In genomic region chr1:156767101-156767878, GRCh38 we compare ENCODE assay signal across 8 cellular contexts. TPM values are rescaled to one million over a fixed set of nuclear protein-coding genes. Genes with fewer than 3 reads are reported as not detected.
DNase-seq lines count a peak whose midpoint lies in the region; ATAC-seq and TF ChIP-seq lines count a peak whose summit lies in the region.

PRCC (plus strand) TSS chr1:156767535; CDS start chr1:156767772, 237 bp downstream.

- H3K4me3 ChIP-seq in ascending aorta (peak within 1 kb of the TSS; percentile 78 to 97), right cardiac atrium (ENCODE audit: low read length) (peak within 1 kb of the TSS; percentile 96), vagina (peak within 1 kb of the TSS; percentile 85 to 89)

- no peaks in the 10 kb centered on the region for H3K27me3 ChIP-seq in ascending aorta
- no peaks in the 10 kb centered on the region for H3K27me3 ChIP-seq in right cardiac atrium (ENCODE audit: control insufficient read depth, insufficient read depth)
- no peaks in the 10 kb centered on the region for H3K27me3 ChIP-seq in vagina

- H3K27ac ChIP-seq in ascending aorta (peak within 1 kb of the TSS; percentile 90 to 96), right cardiac atrium (ENCODE audit: low read length) (peak within 1 kb of the TSS; percentile 93), vagina (peak within 1 kb of the TSS; percentile 85)

- peak; percentile 92 for ATAC-seq in HG02885 (IDR thresholded peaks at IDR 0.05; ENCODE audit: poor library complexity, unreplicated experiment)
- ATAC-seq in right cardiac atrium, result peak; percentile 97 to 98

- H3K4me1 ChIP-seq in ascending aorta (peaks cover 0 to 28% of the 10 kb centered on the region in 2 donors), right cardiac atrium (ENCODE audit: control insufficient read depth, insufficient read depth, low read length) (peaks cover 2% of the 10 kb centered on the region), vagina (peaks cover 53% of the 10 kb centered on the region)

- H3K9me3 ChIP-seq in ascending aorta, result no peaks in the 10 kb centered on the region
- H3K9me3 ChIP-seq in right cardiac atrium (ENCODE audit: control insufficient read depth, low read length), result no peaks in the 10 kb centered on the region
- no peaks in the 10 kb centered on the region for H3K9me3 ChIP-seq in vagina

- intact Hi-C loops in ascending aorta (cut with DNase I), result loop anchor here (1.0 to 10.0 kb wide), 6 partner anchors 16 to 428 kb away; partner anchors contain the start of genes CCT3, CRABP2, ETV3 and HDGF
- intact Hi-C loops in right cardiac atrium (cut with DNase I), result no loop called here
- intact Hi-C loops in vagina (cut with DNase I), result no loop called here

- peak; percentile 56 for TF ChIP-seq POLR2A in GM15510 (IDR thresholded peaks at IDR 0.05; ENCODE audit: borderline replicate concordance, extremely low read depth, insufficient read length)
- peak in 1 of 2 donors; percentile 49 for TF ChIP-seq POLR2A in vagina (IDR thresholded peaks at IDR 0.05)

- WGBS in right cardiac atrium, result under 1% methylated on average over 50 of the region's 50 CpGs

- TF ChIP-seq CTCF in ascending aorta (IDR thresholded peaks at IDR 0.05) (no peak), vagina (IDR thresholded peaks at IDR 0.05) (no peak)

- H3K36me3 ChIP-seq in ascending aorta, result no peaks in the 10 kb centered on the region
- peaks cover 0 to 9% of the 10 kb centered on the region in 2 donors for H3K36me3 ChIP-seq in vagina

- peak; percentile 100 for DNase-seq in NCI-H1694 treated with DMSO at 0.1 percent for 48 hours (lab: John Stamatoyannopoulos, UW)
- DNase-seq in T-helper 2 cell, result peak; percentile 88 to 100 (median 97)
- peak; percentile 98 to 100 for DNase-seq in ascending aorta (ENCODE audit: low spot score in 2 of 2)
- peak; percentile 97 to 98 (median 98) for DNase-seq in right cardiac atrium
- peak; percentile 100 for DNase-seq in pulmonary artery endothelial cell (ENCODE audit: low read depth, low spot score)
- peak in 1 of 2 donors; percentile 100 for DNase-seq in vagina (ENCODE audit: extremely low spot score in 2 of 2)

RNA-seq across cellular contexts. Expression of gene PRCC, which starts in this region (rescaled TPM):
- total RNA-seq in ascending aorta, result 16.3 TPM
- total RNA-seq in right cardiac atrium, result 10 to 100 TPM; 36.3 to 47.1 (median 44.1) TPM
- 36.0 TPM for polyA plus RNA-seq in right cardiac atrium
- 14.8 and 18.8 TPM in 2 replicates for total RNA-seq in pulmonary artery endothelial cell
- total RNA-seq in vagina, result 30.4 TPM
